ENCODE assay signal across 26 cellular contexts in the genomic region with DNA sequence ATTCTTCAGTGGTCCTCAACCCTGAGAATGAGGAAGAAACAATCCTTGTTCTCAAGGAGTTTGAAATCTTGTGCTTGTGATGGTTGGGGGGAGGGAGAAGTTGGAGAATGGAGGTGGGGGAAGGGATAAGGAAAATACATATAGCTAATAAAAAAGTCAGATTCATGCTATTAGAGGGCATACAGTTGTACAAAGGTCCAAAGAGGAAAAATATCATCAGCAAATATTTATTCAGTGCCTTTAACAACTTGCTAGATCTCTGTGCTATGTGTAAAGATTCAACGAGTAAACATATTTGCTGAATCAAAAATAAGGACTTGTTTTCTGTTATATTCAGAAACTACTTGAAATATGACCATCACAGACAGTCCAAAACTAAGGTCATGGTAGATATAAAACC.
"Had no signal": no experiment of that assay in that cellular context is flagged by ENCODE, and none has a peak within 500 bp of the region (broad histone marks: within the 10 kb centered on the region; RNA-seq: fewer than 3 reads in every experiment).

No MANE protein-coding gene starts in this region.

- H3K36me3 ChIP-seq: esophagus muscularis mucosa, left lung, ovary, thoracic aorta, tibial nerve, upper lobe of left lung had no signal

- H3K27me3 ChIP-seq: esophagus muscularis mucosa, foreskin keratinocyte, gastroesophageal sphincter, heart left ventricle, left lung, ovary, spleen, tibial nerve, upper lobe of left lung had no signal

- H3K27me3 Mint-ChIP-seq: naive thymus-derived CD8-positive, alpha-beta T cell; stimulated activated naive B cell treated with anti-CD40 and anti-IgM and Interleukin-4, amounts not matched to agents 10 μg/mL and 1 μg/mL and 100 μg/mL, for 72 hours; stimulated activated naive CD8-positive, alpha-beta T cell treated with anti-CD3 and anti-CD28 coated beads, Interleukin-15, Interleukin-2, amounts not matched to agents 100 ng/mL and 50 ng/mL, for 24 hours had no signal

- DNase-seq: dermis blood vessel endothelial cell; effector memory CD4-positive, alpha-beta T cell; foreskin keratinocyte; heart left ventricle; hippocampal formation; left cardiac atrium; left lung; mesendoderm; midbrain; naive thymus-derived CD8-positive, alpha-beta T cell; nephron progenitor cell; occipital lobe; ovary; posterior cingulate gyrus; psoas muscle; right cardiac atrium; spleen; stimulated activated naive B cell treated with anti-CD40 and anti-IgM and Interleukin-4, amounts not matched to agents 10 μg/mL and 1 μg/mL and 100 μg/mL, for 72 hours; upper lobe of left lung had no signal

- H3K27ac Mint-ChIP-seq: naive thymus-derived CD8-positive, alpha-beta T cell; nephron progenitor cell; stimulated activated naive B cell treated with anti-CD40 and anti-IgM and Interleukin-4, amounts not matched to agents 10 μg/mL and 1 μg/mL and 100 μg/mL, for 72 hours; stimulated activated naive CD8-positive, alpha-beta T cell treated with anti-CD3 and anti-CD28 coated beads, Interleukin-15, Interleukin-2, amounts not matched to agents 100 ng/mL and 50 ng/mL, for 24 hours had no signal

- ATAC-seq: foreskin keratinocyte; gastroesophageal sphincter; heart left ventricle; left cardiac atrium; left lung; naive thymus-derived CD8-positive, alpha-beta T cell; psoas muscle; right cardiac atrium; stimulated activated naive B cell treated with anti-CD40 and anti-IgM and Interleukin-4, amounts not matched to agents 10 μg/mL and 1 μg/mL and 100 μg/mL, for 72 hours had no signal

- H3K4me1 Mint-ChIP-seq: stimulated activated naive B cell treated with anti-CD40 and anti-IgM and Interleukin-4, amounts not matched to agents 10 μg/mL and 1 μg/mL and 100 μg/mL, for 72 hours had no signal

- H3K4me1 ChIP-seq: esophagus muscularis mucosa, foreskin keratinocyte, gastroesophageal sphincter, heart left ventricle, left lung, psoas muscle, spleen, upper lobe of left lung had no signal

- H3K27ac ChIP-seq: coronary artery, esophagus muscularis mucosa, foreskin keratinocyte, gastroesophageal sphincter, heart left ventricle, left lung, ovary, psoas muscle, skin epidermis, spleen, thoracic aorta, tibial nerve, upper lobe of left lung had no signal

- H3K4me3 ChIP-seq: coronary artery, esophagus muscularis mucosa, gastroesophageal sphincter, heart left ventricle, left lung, ovary, psoas muscle, skin epidermis, spleen, thoracic aorta, tibial nerve, upper lobe of left lung had no signal

- H3K4me3 Mint-ChIP-seq: naive thymus-derived CD8-positive, alpha-beta T cell; nephron progenitor cell; stimulated activated naive B cell treated with anti-CD40 and anti-IgM and Interleukin-4, amounts not matched to agents 10 μg/mL and 1 μg/mL and 100 μg/mL, for 72 hours; stimulated activated naive CD8-positive, alpha-beta T cell treated with anti-CD3 and anti-CD28 coated beads, Interleukin-15, Interleukin-2, amounts not matched to agents 100 ng/mL and 50 ng/mL, for 24 hours had no signal

- H3K9me3 ChIP-seq: esophagus muscularis mucosa, gastroesophageal sphincter, heart left ventricle, left lung, ovary, psoas muscle, spleen, thoracic aorta, tibial nerve, upper lobe of left lung had no signal

- H3K9me3 Mint-ChIP-seq: naive thymus-derived CD8-positive, alpha-beta T cell; nephron progenitor cell; stimulated activated naive B cell treated with anti-CD40 and anti-IgM and Interleukin-4, amounts not matched to agents 10 μg/mL and 1 μg/mL and 100 μg/mL, for 72 hours; stimulated activated naive CD8-positive, alpha-beta T cell treated with anti-CD3 and anti-CD28 coated beads, Interleukin-15, Interleukin-2, amounts not matched to agents 100 ng/mL and 50 ng/mL, for 24 hours had no signal
